17 cellular contexts compared by ENCODE assay signal in genomic region chr5:13350754-13351153, GRCh38.
DNase-seq lines count a peak whose midpoint lies in the region; ATAC-seq, FAIRE-seq and TF ChIP-seq lines count a peak whose summit lies in the region.
"Had no signal": no experiment of that assay in that cellular context is flagged by ENCODE, and none has a peak within 500 bp of the region (broad histone marks: within the 10 kb centered on the region; RNA-seq: fewer than 3 reads in every experiment).

No MANE protein-coding gene starts in this region.

- no peaks in the 10 kb centered on the region for H3K9me3 Mint-ChIP-seq in Caco-2 (ENCODE audit: unreplicated experiment)

- BruUV-seq in Caco-2 (replicated peaks; lab: Mats Ljungman, UMichigan), result no TSS peak

- POLR2A ChIA-PET in Caco-2 (lab: Charles Lee), result no interaction called here

- H3K27ac Mint-ChIP-seq in Caco-2 (ENCODE audit: unreplicated experiment), result no peak overlapping the region
- H3K27ac Mint-ChIP-seq: CD4-positive, CD25-positive, alpha-beta regulatory T cell had no signal

- H3K4me3 ChIP-seq in RWPE2 (ENCODE audit: severe bottlenecking) (no peak overlapping the region), Caco-2 (ENCODE audit: low read depth, low read length) (no peak overlapping the region)
- H3K4me3 ChIP-seq: A549, Peyer's patch had no signal

- H3K4me1 Mint-ChIP-seq in Caco-2 (ENCODE audit: low read depth, unreplicated experiment), result no peaks in the 10 kb centered on the region
- H3K4me1 Mint-ChIP-seq: CD4-positive, CD25-positive, alpha-beta regulatory T cell had no signal

- intact Hi-C loops in Caco-2 (cut with micrococcal nuclease; ENCODE audit: unreplicated experiment), result no loop called here

- DNase-seq in AG08395 (ENCODE audit: low spot score), result peak; percentile 35
- peak; percentile 23 for DNase-seq in HCEC 1CT
- no peak for DNase-seq in RWPE2 (ENCODE audit: low spot score)
- peak; percentile 13 for DNase-seq in kidney glomerular epithelial cell (lab: John Stamatoyannopoulos, UW)
- DNase-seq in Caco-2, result no peak
- no peak for DNase-seq in GM19239 (ENCODE audit: insufficient read length, low spot score)
- DNase-seq in middle frontal gyrus (ENCODE audit: extremely low spot score, low spot score), result no peak
- DNase-seq: CD4-positive, CD25-positive, alpha-beta regulatory T cell; DMS79 treated with DMSO at 0.1 percent for 48 hours; GDM1; GOT3; NCI-H1436 treated with DMSO at 0.1 percent for 48 hours; NCI-H2081; NCI-H2227 treated with DMSO at 0.1 percent for 48 hours; Peyer's patch had no signal

- H3K27me3 Mint-ChIP-seq in Caco-2 (ENCODE audit: insufficient read depth, unreplicated experiment), result no peaks in the 10 kb centered on the region
- H3K27me3 Mint-ChIP-seq: CD4-positive, CD25-positive, alpha-beta regulatory T cell had no signal

- H3K4me1 ChIP-seq in RWPE2 (ENCODE audit: insufficient read depth, poor library complexity, severe bottlenecking) (peaks cover 10% of the 10 kb centered on the region), Caco-2 (no peaks in the 10 kb centered on the region)
- H3K4me1 ChIP-seq: A549, Peyer's patch had no signal

- H3K9me3 ChIP-seq in RWPE2 (ENCODE audit: severe bottlenecking) (no peaks in the 10 kb centered on the region), Caco-2 (no peaks in the 10 kb centered on the region)
- H3K9me3 ChIP-seq: A549, Peyer's patch had no signal

- no peak overlapping the region for H3K4me3 Mint-ChIP-seq in Caco-2 (ENCODE audit: unreplicated experiment)
- H3K4me3 Mint-ChIP-seq: CD4-positive, CD25-positive, alpha-beta regulatory T cell had no signal

- H3K27ac ChIP-seq in RWPE2 (ENCODE audit: poor library complexity, severe bottlenecking), result no peak overlapping the region
- H3K27ac ChIP-seq: A549, Peyer's patch had no signal

- no peaks in the 10 kb centered on the region for H3K27me3 ChIP-seq in RWPE2 (ENCODE audit: insufficient read depth, poor library complexity, severe bottlenecking)
- H3K27me3 ChIP-seq in Caco-2 (replicated peaks; ENCODE audit: control insufficient read depth, insufficient read depth, low read length), result no peaks in the 10 kb centered on the region
- H3K27me3 ChIP-seq: Peyer's patch had no signal

- TF ChIP-seq CTCF in RWPE2 (IDR thresholded peaks at IDR 0.05; ENCODE audit: poor library complexity, severe bottlenecking) (no peak), Caco-2 (IDR thresholded peaks at IDR 0.05; ENCODE audit: insufficient read depth in 1 of 2, low read depth in 1 of 2, low read length in 1 of 2, severe bottlenecking in 1 of 2, unreplicated experiment in 1 of 2) (no peak)

- ATAC-seq in RWPE2 (ENCODE audit: low read depth), result peak; percentile 67
- no peak for ATAC-seq in GM21528 (IDR thresholded peaks at IDR 0.05; ENCODE audit: low FRiP score, unreplicated experiment)
- ATAC-seq: A549 had no signal

- no peaks in the 10 kb centered on the region for H3K36me3 ChIP-seq in RWPE2 (ENCODE audit: low read depth)
- H3K36me3 ChIP-seq in Caco-2 (ENCODE audit: control insufficient read depth, insufficient read depth, low read length), result no peaks in the 10 kb centered on the region
- H3K36me3 ChIP-seq: Peyer's patch had no signal

- H3K36me3 Mint-ChIP-seq in Caco-2 (ENCODE audit: insufficient read depth, unreplicated experiment), result no peaks in the 10 kb centered on the region
- H3K36me3 Mint-ChIP-seq: CD4-positive, CD25-positive, alpha-beta regulatory T cell had no signal

- CTCF ChIA-PET in Caco-2 (lab: Charles Lee), result no interaction called here

- no peak for FAIRE-seq in GM19239 (lab: Jason Lieb, UNC)
- FAIRE-seq: A549 had no signal

Comparison
In these comparisons a context has a peak if more than half of its experiments do, and no peak if none do; other contexts are left out.
1. DNase-seq: peak in AG08395 (single experiment), HCEC 1CT (single experiment) and kidney glomerular epithelial cell (single experiment); none in RWPE2 (single experiment), Caco-2 (0 of 2), GM19239 (single experiment) and middle frontal gyrus (single experiment).